In the genomic region with DNA sequence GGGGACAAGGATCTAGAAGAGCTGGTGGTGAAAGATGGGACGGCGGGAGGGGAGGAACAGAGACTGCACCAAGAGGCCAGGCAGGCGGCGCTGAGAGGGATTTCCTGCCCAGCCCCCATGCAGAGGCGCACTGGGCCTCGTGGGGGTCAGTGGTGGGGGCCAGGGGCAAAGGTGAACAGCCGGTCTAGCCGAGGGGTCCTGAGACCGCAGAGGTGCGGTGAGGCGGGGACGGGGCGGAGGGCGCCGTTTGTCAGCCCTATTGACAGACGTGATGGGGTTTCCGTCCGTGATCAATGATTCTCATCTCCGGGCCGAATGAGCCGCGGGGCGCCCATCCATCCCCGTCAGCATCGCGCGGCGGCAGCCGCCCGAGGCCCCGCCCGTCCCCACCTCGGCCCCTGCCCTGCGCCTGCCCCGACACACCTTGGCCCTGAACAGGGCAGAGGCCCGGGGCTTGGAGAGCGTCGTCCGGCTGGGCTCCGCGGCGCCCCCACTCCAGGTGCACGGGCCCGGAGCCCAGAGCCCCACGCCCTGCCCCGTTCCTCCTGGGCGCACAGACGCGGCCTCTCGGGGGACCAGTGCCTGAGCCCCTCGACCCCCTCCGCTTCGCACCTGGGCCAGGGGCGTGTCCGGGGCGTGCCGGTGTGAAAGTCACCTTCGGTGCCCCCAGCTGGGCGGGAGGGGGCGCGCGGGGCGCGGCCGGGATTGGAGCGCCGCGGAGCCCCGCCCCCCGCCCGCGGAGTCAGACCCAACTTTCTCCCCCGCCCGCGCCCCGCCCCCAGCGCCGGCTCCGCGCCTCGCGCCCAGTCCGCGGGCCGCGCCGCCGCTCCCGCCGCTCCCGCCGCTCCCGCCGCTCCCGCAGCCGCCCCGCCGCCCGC, we compare ENCODE assay signal across 1 cellular context.
A peak's percentile ranks its signal among the peaks of the same experiment; 100 is the strongest.
TF ChIP-seq lines count a peak whose summit lies in the region.

A gene (plus strand): TSS at position 781 of the 878 bp plus-strand sequence. CDS start 176 bp downstream, outside the sequence.

TF ChIP-seq in K562, 482 proteins besides CTCF, POLR2A, EP300 and RAD21 (continued from another document):
- TF ChIP-seq, protein P1, sequence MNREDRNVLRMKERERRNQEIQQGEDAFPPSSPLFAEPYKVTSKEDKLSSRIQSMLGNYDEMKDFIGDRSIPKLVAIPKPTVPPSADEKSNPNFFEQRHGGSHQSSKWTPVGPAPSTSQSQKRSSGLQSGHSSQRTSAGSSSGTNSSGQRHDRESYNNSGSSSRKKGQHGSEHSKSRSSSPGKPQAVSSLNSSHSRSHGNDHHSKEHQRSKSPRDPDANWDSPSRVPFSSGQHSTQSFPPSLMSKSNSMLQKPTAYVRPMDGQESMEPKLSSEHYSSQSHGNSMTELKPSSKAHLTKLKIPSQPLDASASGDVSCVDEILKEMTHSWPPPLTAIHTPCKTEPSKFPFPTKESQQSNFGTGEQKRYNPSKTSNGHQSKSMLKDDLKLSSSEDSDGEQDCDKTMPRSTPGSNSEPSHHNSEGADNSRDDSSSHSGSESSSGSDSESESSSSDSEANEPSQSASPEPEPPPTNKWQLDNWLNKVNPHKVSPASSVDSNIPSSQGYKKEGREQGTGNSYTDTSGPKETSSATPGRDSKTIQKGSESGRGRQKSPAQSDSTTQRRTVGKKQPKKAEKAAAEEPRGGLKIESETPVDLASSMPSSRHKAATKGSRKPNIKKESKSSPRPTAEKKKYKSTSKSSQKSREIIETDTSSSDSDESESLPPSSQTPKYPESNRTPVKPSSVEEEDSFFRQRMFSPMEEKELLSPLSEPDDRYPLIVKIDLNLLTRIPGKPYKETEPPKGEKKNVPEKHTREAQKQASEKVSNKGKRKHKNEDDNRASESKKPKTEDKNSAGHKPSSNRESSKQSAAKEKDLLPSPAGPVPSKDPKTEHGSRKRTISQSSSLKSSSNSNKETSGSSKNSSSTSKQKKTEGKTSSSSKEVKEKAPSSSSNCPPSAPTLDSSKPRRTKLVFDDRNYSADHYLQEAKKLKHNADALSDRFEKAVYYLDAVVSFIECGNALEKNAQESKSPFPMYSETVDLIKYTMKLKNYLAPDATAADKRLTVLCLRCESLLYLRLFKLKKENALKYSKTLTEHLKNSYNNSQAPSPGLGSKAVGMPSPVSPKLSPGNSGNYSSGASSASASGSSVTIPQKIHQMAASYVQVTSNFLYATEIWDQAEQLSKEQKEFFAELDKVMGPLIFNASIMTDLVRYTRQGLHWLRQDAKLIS (CRISPR knock-in tag; IDR thresholded peaks at IDR 0.05) = no peak
- TF ChIP-seq PPARD (CRISPR knock-in tag; IDR thresholded peaks at IDR 0.05) = no peak
- no peak for TF ChIP-seq NR1H2 (CRISPR knock-in tag; IDR thresholded peaks at IDR 0.05)
- no peak for TF ChIP-seq ZFPM2 (CRISPR knock-in tag; IDR thresholded peaks at IDR 0.05)
- TF ChIP-seq ILK (tag; IDR thresholded peaks at IDR 0.05; ENCODE audit: borderline replicate concordance, low read depth) = no peak
- TF ChIP-seq SMAD3 (CRISPR knock-in tag; conservative IDR thresholded peaks at IDR 0.05) = no peak
- peak; percentile 44 for TF ChIP-seq MEIS2 (IDR thresholded peaks at IDR 0.05; ENCODE audit: partially characterized antibody)
- TF ChIP-seq, protein P2, sequence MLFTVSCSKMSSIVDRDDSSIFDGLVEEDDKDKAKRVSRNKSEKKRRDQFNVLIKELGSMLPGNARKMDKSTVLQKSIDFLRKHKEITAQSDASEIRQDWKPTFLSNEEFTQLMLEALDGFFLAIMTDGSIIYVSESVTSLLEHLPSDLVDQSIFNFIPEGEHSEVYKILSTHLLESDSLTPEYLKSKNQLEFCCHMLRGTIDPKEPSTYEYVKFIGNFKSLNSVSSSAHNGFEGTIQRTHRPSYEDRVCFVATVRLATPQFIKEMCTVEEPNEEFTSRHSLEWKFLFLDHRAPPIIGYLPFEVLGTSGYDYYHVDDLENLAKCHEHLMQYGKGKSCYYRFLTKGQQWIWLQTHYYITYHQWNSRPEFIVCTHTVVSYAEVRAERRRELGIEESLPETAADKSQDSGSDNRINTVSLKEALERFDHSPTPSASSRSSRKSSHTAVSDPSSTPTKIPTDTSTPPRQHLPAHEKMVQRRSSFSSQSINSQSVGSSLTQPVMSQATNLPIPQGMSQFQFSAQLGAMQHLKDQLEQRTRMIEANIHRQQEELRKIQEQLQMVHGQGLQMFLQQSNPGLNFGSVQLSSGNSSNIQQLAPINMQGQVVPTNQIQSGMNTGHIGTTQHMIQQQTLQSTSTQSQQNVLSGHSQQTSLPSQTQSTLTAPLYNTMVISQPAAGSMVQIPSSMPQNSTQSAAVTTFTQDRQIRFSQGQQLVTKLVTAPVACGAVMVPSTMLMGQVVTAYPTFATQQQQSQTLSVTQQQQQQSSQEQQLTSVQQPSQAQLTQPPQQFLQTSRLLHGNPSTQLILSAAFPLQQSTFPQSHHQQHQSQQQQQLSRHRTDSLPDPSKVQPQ (CRISPR knock-in tag; IDR thresholded peaks at IDR 0.05; ENCODE audit: borderline replicate concordance) = no peak
- peak; percentile 86 for TF ChIP-seq L3MBTL2 (IDR thresholded peaks at IDR 0.05)
- TF ChIP-seq CCNT2 (IDR thresholded peaks at IDR 0.05; ENCODE audit: borderline replicate concordance, extremely low read depth, insufficient read length, low read depth, low read length) = no peak
- no peak for TF ChIP-seq NONO (IDR thresholded peaks at IDR 0.05; ENCODE audit: low read depth in 2 of 2, low read length in 1 of 2)
- no peak for TF ChIP-seq RFX7 (CRISPR knock-in tag; IDR thresholded peaks at IDR 0.05)
- TF ChIP-seq NR2C2 (CRISPR knock-in tag; IDR thresholded peaks at IDR 0.05) = no peak
- TF ChIP-seq NR2C2 (tag; IDR thresholded peaks at IDR 0.05) = 0 out of 2 replicates have a peak, but pooled peaks have one; percentile 32
- no peak for TF ChIP-seq SIN3B (IDR thresholded peaks at IDR 0.05; ENCODE audit: low read depth)
- TF ChIP-seq, protein P3, sequence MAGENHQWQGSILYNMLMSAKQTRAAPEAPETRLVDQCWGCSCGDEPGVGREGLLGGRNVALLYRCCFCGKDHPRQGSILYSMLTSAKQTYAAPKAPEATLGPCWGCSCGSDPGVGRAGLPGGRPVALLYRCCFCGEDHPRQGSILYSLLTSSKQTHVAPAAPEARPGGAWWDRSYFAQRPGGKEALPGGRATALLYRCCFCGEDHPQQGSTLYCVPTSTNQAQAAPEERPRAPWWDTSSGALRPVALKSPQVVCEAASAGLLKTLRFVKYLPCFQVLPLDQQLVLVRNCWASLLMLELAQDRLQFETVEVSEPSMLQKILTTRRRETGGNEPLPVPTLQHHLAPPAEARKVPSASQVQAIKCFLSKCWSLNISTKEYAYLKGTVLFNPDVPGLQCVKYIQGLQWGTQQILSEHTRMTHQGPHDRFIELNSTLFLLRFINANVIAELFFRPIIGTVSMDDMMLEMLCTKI (IDR thresholded peaks at IDR 0.05; ENCODE audit: partially characterized antibody) = no peak
- TF ChIP-seq CHD2 (IDR thresholded peaks at IDR 0.05; ENCODE audit: low read depth, low read length) = no peak
- TF ChIP-seq NEUROD1 (IDR thresholded peaks at IDR 0.05; ENCODE audit: borderline replicate concordance, low read depth, low read length, partially characterized antibody) = no peak
- TF ChIP-seq, protein P4, sequence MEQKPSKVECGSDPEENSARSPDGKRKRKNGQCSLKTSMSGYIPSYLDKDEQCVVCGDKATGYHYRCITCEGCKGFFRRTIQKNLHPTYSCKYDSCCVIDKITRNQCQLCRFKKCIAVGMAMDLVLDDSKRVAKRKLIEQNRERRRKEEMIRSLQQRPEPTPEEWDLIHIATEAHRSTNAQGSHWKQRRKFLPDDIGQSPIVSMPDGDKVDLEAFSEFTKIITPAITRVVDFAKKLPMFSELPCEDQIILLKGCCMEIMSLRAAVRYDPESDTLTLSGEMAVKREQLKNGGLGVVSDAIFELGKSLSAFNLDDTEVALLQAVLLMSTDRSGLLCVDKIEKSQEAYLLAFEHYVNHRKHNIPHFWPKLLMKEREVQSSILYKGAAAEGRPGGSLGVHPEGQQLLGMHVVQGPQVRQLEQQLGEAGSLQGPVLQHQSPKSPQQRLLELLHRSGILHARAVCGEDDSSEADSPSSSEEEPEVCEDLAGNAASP (IDR thresholded peaks at IDR 0.05) = no peak
- TF ChIP-seq, protein P5, sequence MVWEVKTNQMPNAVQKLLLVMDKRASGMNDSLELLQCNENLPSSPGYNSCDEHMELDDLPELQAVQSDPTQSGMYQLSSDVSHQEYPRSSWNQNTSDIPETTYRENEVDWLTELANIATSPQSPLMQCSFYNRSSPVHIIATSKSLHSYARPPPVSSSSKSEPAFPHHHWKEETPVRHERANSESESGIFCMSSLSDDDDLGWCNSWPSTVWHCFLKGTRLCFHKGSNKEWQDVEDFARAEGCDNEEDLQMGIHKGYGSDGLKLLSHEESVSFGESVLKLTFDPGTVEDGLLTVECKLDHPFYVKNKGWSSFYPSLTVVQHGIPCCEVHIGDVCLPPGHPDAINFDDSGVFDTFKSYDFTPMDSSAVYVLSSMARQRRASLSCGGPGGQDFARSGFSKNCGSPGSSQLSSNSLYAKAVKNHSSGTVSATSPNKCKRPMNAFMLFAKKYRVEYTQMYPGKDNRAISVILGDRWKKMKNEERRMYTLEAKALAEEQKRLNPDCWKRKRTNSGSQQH (CRISPR knock-in tag; IDR thresholded peaks at IDR 0.05) = no peak
- TF ChIP-seq ETV5 (CRISPR knock-in tag; IDR thresholded peaks at IDR 0.05; ENCODE audit: low read depth) = no peak
- TF ChIP-seq KDM5B (IDR thresholded peaks at IDR 0.05; ENCODE audit: insufficient replicate concordance, low read depth, low read length) = no peak
- TF ChIP-seq DIDO1 (tag; IDR thresholded peaks at IDR 0.05; ENCODE audit: low read depth) = no peak
- TF ChIP-seq THRAP3 (IDR thresholded peaks at IDR 0.05; ENCODE audit: borderline replicate concordance) = no peak
- TF ChIP-seq HDAC1 (IDR thresholded peaks at IDR 0.05) = peak in 1 of 2 experiments; percentile 38; a peak in 1 of 4 replicates
- TF ChIP-seq EP400 (IDR thresholded peaks at IDR 0.05) = no peak
- TF ChIP-seq ZNF79 (CRISPR knock-in tag; IDR thresholded peaks at IDR 0.05; ENCODE audit: low read depth) = no peak
- TF ChIP-seq, protein P6, sequence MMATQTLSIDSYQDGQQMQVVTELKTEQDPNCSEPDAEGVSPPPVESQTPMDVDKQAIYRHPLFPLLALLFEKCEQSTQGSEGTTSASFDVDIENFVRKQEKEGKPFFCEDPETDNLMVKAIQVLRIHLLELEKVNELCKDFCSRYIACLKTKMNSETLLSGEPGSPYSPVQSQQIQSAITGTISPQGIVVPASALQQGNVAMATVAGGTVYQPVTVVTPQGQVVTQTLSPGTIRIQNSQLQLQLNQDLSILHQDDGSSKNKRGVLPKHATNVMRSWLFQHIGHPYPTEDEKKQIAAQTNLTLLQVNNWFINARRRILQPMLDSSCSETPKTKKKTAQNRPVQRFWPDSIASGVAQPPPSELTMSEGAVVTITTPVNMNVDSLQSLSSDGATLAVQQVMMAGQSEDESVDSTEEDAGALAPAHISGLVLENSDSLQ (IDR thresholded peaks at IDR 0.05) = 0 out of 2 replicates have a peak, but pooled peaks have one; percentile 7
